ENCODE assay signal across 8 cellular contexts in genomic region chr2:113582516-113582915, GRCh38. TPM values are rescaled to one million over a fixed set of nuclear protein-coding genes. Genes with fewer than 3 reads are reported as not detected.
DNase-seq lines count a peak whose midpoint lies in the region; ATAC-seq and TF ChIP-seq lines count a peak whose summit lies in the region.
"Not testable (repeated sequence)": the region's sequence is repeated elsewhere in the genome, so short reads cannot be mapped to it uniquely, and the experiment has no call there.

No MANE protein-coding gene starts in this region.

- not testable (repeated sequence) for H3K9ac ChIP-seq in HCT116 (ENCODE audit: low read length)

- not testable (repeated sequence) for H3K27ac ChIP-seq in CD8-positive, alpha-beta T cell (ENCODE audit: low read depth, low read length); HCT116 (ENCODE audit: low read depth, low read length); PC-9

- intact Hi-C loops in CD8-positive, alpha-beta T cell (cut with DNase I, micrococcal nuclease); HCT116 (cut with micrococcal nuclease); PC-9 (cut with micrococcal nuclease; ENCODE audit: unreplicated experiment): not testable (repeated sequence)

- H3K4me2 ChIP-seq in HCT116 (ENCODE audit: low read length) (peak overlapping the region; percentile 82; the same call in 1 of the 2 replicates), PC-9 (peak overlapping the region; percentile 98; the same call in 1 of the 2 replicates)

- RAD21 ChIA-PET in HCT116 (lab: Charles Lee; ENCODE audit: low non-redundant PET in 1 of 2, low total read pairs in 2 of 2, uncharacterized antibody in 2 of 2, unreplicated experiment in 2 of 2): not testable (repeated sequence)

- not testable (repeated sequence) for TF ChIP-seq POLR2A in HCT116 (IDR thresholded peaks at IDR 0.05; ENCODE audit: borderline replicate concordance, extremely low read depth, insufficient read depth, insufficient read length)
- TF ChIP-seq POLR2A in erythroblast (IDR thresholded peaks at IDR 0.05; ENCODE audit: low read length): peak; percentile 12

- not testable (repeated sequence) for H3K4me3 ChIP-seq in CD8-positive, alpha-beta T cell (ENCODE audit: low read depth, low read length); HCT116 (replicated peaks in 1 of 2; ENCODE audit: low read depth in 1 of 2, low read length in 2 of 2); PC-9

- H3K79me2 ChIP-seq in HCT116 (ENCODE audit: insufficient read depth, low read length): not testable (repeated sequence)
- H3K79me2 ChIP-seq in PC-9 (ENCODE audit: low read depth): peaks cover 12% of the 10 kb centered on the region

- not testable (repeated sequence) for BruUV-seq in HCT116 (replicated peaks; lab: Mats Ljungman, UMichigan); PC-9 (replicated peaks; lab: Mats Ljungman, UMichigan)

- H3K27me3 ChIP-seq in CD8-positive, alpha-beta T cell (ENCODE audit: insufficient read depth, low read length); HCT116 (ENCODE audit: insufficient read depth, low read length); PC-9 (ENCODE audit: insufficient read depth, low read depth): not testable (repeated sequence)

- not testable (repeated sequence) for DNase-seq in CD8-positive, alpha-beta T cell; HCT116 (ENCODE audit: low read depth, low spot score); activated CD4-positive, alpha-beta memory T cell treated with anti-CD3 and anti-CD28 coated beads, Interleukin-2, amount 10 ng/mL, durations not matched to agents 7 days and 5 days; activated naive CD8-positive, alpha-beta T cell treated with anti-CD3 and anti-CD28 coated beads for 36 hours; erythroblast (lab: John Stamatoyannopoulos, UW); naive thymus-derived CD8-positive, alpha-beta T cell; stimulated activated naive B cell treated with anti-CD40 and anti-IgM and Interleukin-4, amounts not matched to agents 10 μg/mL and 1 μg/mL and 100 μg/mL, for 72 hours
- peak in 1 of 2 experiments; percentile 31 for DNase-seq in PC-9

- H3K4me1 ChIP-seq in CD8-positive, alpha-beta T cell (ENCODE audit: insufficient read depth, low read length): not testable (repeated sequence)
- H3K4me1 ChIP-seq in HCT116 (ENCODE audit: control insufficient read depth in 1 of 2, insufficient read depth in 2 of 2, low read length in 2 of 2) (peaks cover 0 to 14% of the 10 kb centered on the region in 2 experiments; a peak in 2 of 4 replicates), PC-9 (replicated peaks; ENCODE audit: insufficient read depth) (peaks cover 11% of the 10 kb centered on the region)

- not testable (repeated sequence) for H3K9me3 ChIP-seq in CD8-positive, alpha-beta T cell (ENCODE audit: low read length); HCT116 (ENCODE audit: control insufficient read depth in 1 of 2, insufficient read depth in 1 of 2, low read depth in 1 of 2, low read length in 2 of 2); PC-9 (ENCODE audit: insufficient read depth, low read depth)

- not testable (repeated sequence) for H3K27me3 Mint-ChIP-seq in CD8-positive, alpha-beta T cell (ENCODE audit: low read depth); activated CD4-positive, alpha-beta memory T cell treated with anti-CD3 and anti-CD28 coated beads, Interleukin-2, amount 10 ng/mL, durations not matched to agents 7 days and 5 days; activated naive CD8-positive, alpha-beta T cell treated with anti-CD3 and anti-CD28 coated beads for 36 hours; naive thymus-derived CD8-positive, alpha-beta T cell; stimulated activated naive B cell treated with anti-CD40 and anti-IgM and Interleukin-4, amounts not matched to agents 10 μg/mL and 1 μg/mL and 100 μg/mL, for 72 hours

- H3K36me3 ChIP-seq in CD8-positive, alpha-beta T cell (ENCODE audit: insufficient read depth, low read length); HCT116 (ENCODE audit: control insufficient read depth in 1 of 2, insufficient read depth in 2 of 2, low read length in 2 of 2); PC-9 (ENCODE audit: low read depth): not testable (repeated sequence)

- TF ChIP-seq CTCF in CD8-positive, alpha-beta T cell (IDR thresholded peaks at IDR 0.05); HCT116 (IDR thresholded peaks at IDR 0.05 in 2 of 3, conservative IDR thresholded peaks at IDR 0.05 in 1 of 3; ENCODE audit: borderline replicate concordance in 1 of 3, insufficient read depth in 1 of 3, low read depth in 2 of 3, low read length in 2 of 3); PC-9 (conservative IDR thresholded peaks at IDR 0.05): not testable (repeated sequence)

- H3K27ac Mint-ChIP-seq in CD8-positive, alpha-beta T cell: peak overlapping the region; percentile 8
- H3K27ac Mint-ChIP-seq in activated CD4-positive, alpha-beta memory T cell treated with anti-CD3 and anti-CD28 coated beads, Interleukin-2, amount 10 ng/mL, durations not matched to agents 7 days and 5 days; stimulated activated naive B cell treated with anti-CD40 and anti-IgM and Interleukin-4, amounts not matched to agents 10 μg/mL and 1 μg/mL and 100 μg/mL, for 72 hours: not testable (repeated sequence)
- H3K27ac Mint-ChIP-seq in activated naive CD8-positive, alpha-beta T cell treated with anti-CD3 and anti-CD28 coated beads for 36 hours: peak overlapping the region; percentile 21
- H3K27ac Mint-ChIP-seq in naive thymus-derived CD8-positive, alpha-beta T cell: peak overlapping the region in 7 of 10 donors; percentile 34 to 74 (median 46)

- not testable (repeated sequence) for H3K9me2 ChIP-seq in HCT116 (ENCODE audit: insufficient read depth); PC-9 (ENCODE audit: insufficient read depth)

- not testable (repeated sequence) for H3K36me3 Mint-ChIP-seq in CD8-positive, alpha-beta T cell; activated CD4-positive, alpha-beta memory T cell treated with anti-CD3 and anti-CD28 coated beads, Interleukin-2, amount 10 ng/mL, durations not matched to agents 7 days and 5 days (ENCODE audit: low read depth); activated naive CD8-positive, alpha-beta T cell treated with anti-CD3 and anti-CD28 coated beads for 36 hours; naive thymus-derived CD8-positive, alpha-beta T cell; stimulated activated naive B cell treated with anti-CD40 and anti-IgM and Interleukin-4, amounts not matched to agents 10 μg/mL and 1 μg/mL and 100 μg/mL, for 72 hours

- CTCF ChIA-PET in CD8-positive, alpha-beta T cell (lab: Charles Lee); HCT116 (lab: Charles Lee); PC-9 (lab: Charles Lee); activated CD4-positive, alpha-beta memory T cell treated with anti-CD3 and anti-CD28 coated beads, Interleukin-2, amount 10 ng/mL, durations not matched to agents 7 days and 5 days (lab: Charles Lee): not testable (repeated sequence)

- not testable (repeated sequence) for H3K9me3 Mint-ChIP-seq in CD8-positive, alpha-beta T cell; activated CD4-positive, alpha-beta memory T cell treated with anti-CD3 and anti-CD28 coated beads, Interleukin-2, amount 10 ng/mL, durations not matched to agents 7 days and 5 days; activated naive CD8-positive, alpha-beta T cell treated with anti-CD3 and anti-CD28 coated beads for 36 hours; naive thymus-derived CD8-positive, alpha-beta T cell; stimulated activated naive B cell treated with anti-CD40 and anti-IgM and Interleukin-4, amounts not matched to agents 10 μg/mL and 1 μg/mL and 100 μg/mL, for 72 hours

- H3K4me3 Mint-ChIP-seq in CD8-positive, alpha-beta T cell: peak overlapping the region; percentile 44
- peak overlapping the region; percentile 63 for H3K4me3 Mint-ChIP-seq in activated CD4-positive, alpha-beta memory T cell treated with anti-CD3 and anti-CD28 coated beads, Interleukin-2, amount 10 ng/mL, durations not matched to agents 7 days and 5 days
- H3K4me3 Mint-ChIP-seq in activated naive CD8-positive, alpha-beta T cell treated with anti-CD3 and anti-CD28 coated beads for 36 hours: peak overlapping the region; percentile 44
- H3K4me3 Mint-ChIP-seq in naive thymus-derived CD8-positive, alpha-beta T cell: peak overlapping the region; percentile 51 to 78 (median 64)
- H3K4me3 Mint-ChIP-seq in stimulated activated naive B cell treated with anti-CD40 and anti-IgM and Interleukin-4, amounts not matched to agents 10 μg/mL and 1 μg/mL and 100 μg/mL, for 72 hours: peak overlapping the region; percentile 12 to 73

- H2AFZ ChIP-seq in HCT116 (ENCODE audit: low read depth, low read length, poor library complexity, severe bottlenecking); PC-9: not testable (repeated sequence)

- ATAC-seq in CD8-positive, alpha-beta T cell; HCT116; naive thymus-derived CD8-positive, alpha-beta T cell; stimulated activated naive B cell treated with anti-CD40 and anti-IgM and Interleukin-4, amounts not matched to agents 10 μg/mL and 1 μg/mL and 100 μg/mL, for 72 hours (replicated peaks): not testable (repeated sequence)

- H3F3A ChIP-seq in PC-9 (ENCODE audit: insufficient read depth, low read depth): not testable (repeated sequence)

- TF ChIP-seq RAD21 in HCT116 (IDR thresholded peaks at IDR 0.05; ENCODE audit: low read depth): not testable (repeated sequence)

- peaks cover 19% of the 10 kb centered on the region for H3K4me1 Mint-ChIP-seq in CD8-positive, alpha-beta T cell (ENCODE audit: low read depth)
- peaks cover 23% of the 10 kb centered on the region for H3K4me1 Mint-ChIP-seq in activated CD4-positive, alpha-beta memory T cell treated with anti-CD3 and anti-CD28 coated beads, Interleukin-2, amount 10 ng/mL, durations not matched to agents 7 days and 5 days
- not testable (repeated sequence) for H3K4me1 Mint-ChIP-seq in activated naive CD8-positive, alpha-beta T cell treated with anti-CD3 and anti-CD28 coated beads for 36 hours
- H3K4me1 Mint-ChIP-seq in naive thymus-derived CD8-positive, alpha-beta T cell: peaks cover 7 to 26% (median 22%) of the 10 kb centered on the region in 4 donors
- peaks cover 13 to 19% of the 10 kb centered on the region in 2 donors for H3K4me1 Mint-ChIP-seq in stimulated activated naive B cell treated with anti-CD40 and anti-IgM and Interleukin-4, amounts not matched to agents 10 μg/mL and 1 μg/mL and 100 μg/mL, for 72 hours

- not testable (repeated sequence) for H4K20me1 ChIP-seq in HCT116 (ENCODE audit: insufficient read depth); PC-9 (ENCODE audit: insufficient read depth)

- POLR2A ChIA-PET in CD8-positive, alpha-beta T cell (lab: Charles Lee); HCT116 (lab: Charles Lee); PC-9 (lab: Charles Lee; ENCODE audit: unreplicated experiment); activated CD4-positive, alpha-beta memory T cell treated with anti-CD3 and anti-CD28 coated beads, Interleukin-2, amount 10 ng/mL, durations not matched to agents 7 days and 5 days (lab: Charles Lee); naive thymus-derived CD8-positive, alpha-beta T cell (lab: Charles Lee): not testable (repeated sequence)

RNA-seq across cellular contexts. Expression of gene RABL2A, which starts 44.5 kb away (rescaled TPM):
- 10 to 100 TPM; 11.8 to 13.9 TPM for total RNA-seq in CD8-positive, alpha-beta T cell
- 14.3 TPM for total RNA-seq in HCT116 (2021; ENCODE audit: unreplicated experiment)
- polyA plus RNA-seq in HCT116 (2012): 5.1 and 7.6 TPM in 2 replicates
- 19.3 and 27.7 TPM in 2 replicates for total RNA-seq in PC-9 (2021)
- total RNA-seq in activated CD4-positive, alpha-beta memory T cell treated with anti-CD3 and anti-CD28 coated beads, Interleukin-2, amount 10 ng/mL, durations not matched to agents 7 days and 5 days: 10 to 100 TPM; 13.5 to 14.1 TPM
- 10 to 100 TPM; 10.2 to 12.9 TPM for total RNA-seq in activated naive CD8-positive, alpha-beta T cell treated with anti-CD3 and anti-CD28 coated beads for 36 hours
- 10 to 100 TPM; 52.2 to 53.4 TPM for total RNA-seq in naive thymus-derived CD8-positive, alpha-beta T cell
- polyA plus RNA-seq in naive thymus-derived CD8-positive, alpha-beta T cell: 10 to 100 TPM; 11.0 to 15.8 (median 12.0) TPM
